Comparison of ENCODE assay signal across 9 cellular contexts in the genomic region with DNA sequence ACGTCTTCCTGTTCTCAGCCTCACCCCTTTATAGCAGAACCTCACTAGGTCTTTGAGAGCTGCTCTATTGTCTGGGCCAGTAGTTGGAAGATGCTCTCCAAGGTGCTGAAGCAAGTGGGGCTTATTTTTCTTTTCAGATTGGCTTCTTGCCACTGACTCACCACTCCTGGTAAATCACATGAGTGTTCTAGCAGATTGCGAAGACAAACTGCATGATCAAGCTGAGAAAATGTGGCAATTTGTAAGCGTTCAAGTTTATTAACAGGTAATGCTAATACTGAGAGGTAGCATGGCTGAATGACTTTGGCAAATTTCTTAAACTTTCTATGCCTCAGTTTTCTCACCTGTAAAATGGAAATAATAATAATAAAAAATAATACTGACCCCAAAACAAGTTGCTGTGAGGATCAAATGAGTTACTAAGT. TPM values are rescaled to one million over a fixed set of nuclear protein-coding genes. Genes with fewer than 3 reads are reported as not detected.
DNase-seq lines count a peak whose midpoint lies in the region; ATAC-seq and TF ChIP-seq lines count a peak whose summit lies in the region.
"Had no signal": no experiment of that assay in that cellular context is flagged by ENCODE, and none has a peak within 500 bp of the region (broad histone marks: within the 10 kb centered on the region; RNA-seq: fewer than 3 reads in every experiment).

No MANE protein-coding gene starts in this region.

- no peaks in the 10 kb centered on the region for H3K4me1 Mint-ChIP-seq in activated T-cell treated with anti-CD3 and anti-CD28 coated beads, Interleukin-2, amount 50 U/mL, for 24 hours (ENCODE audit: low read depth)
- no peaks in the 10 kb centered on the region for H3K4me1 Mint-ChIP-seq in stimulated activated memory B cell treated with anti-CD40 and anti-IgM and Interleukin-4, amounts not matched to agents 10 μg/mL and 1 μg/mL and 100 μg/mL, for 72 hours
- H3K4me1 Mint-ChIP-seq: CD8-positive, alpha-beta memory T cell had no signal

- no peak overlapping the region for H3K27ac Mint-ChIP-seq in activated T-cell treated with anti-CD3 and anti-CD28 coated beads, Interleukin-2, amount 50 U/mL, for 24 hours
- no peak overlapping the region for H3K27ac Mint-ChIP-seq in stimulated activated memory B cell treated with anti-CD40 and anti-IgM and Interleukin-4, amounts not matched to agents 10 μg/mL and 1 μg/mL and 100 μg/mL, for 72 hours
- H3K27ac Mint-ChIP-seq: CD8-positive, alpha-beta memory T cell had no signal

- no peak overlapping the region for H3K4me3 ChIP-seq in retinal pigment epithelial cell (ENCODE audit: low read length)
- H3K4me3 ChIP-seq in dorsolateral prefrontal cortex, result no peak overlapping the region

- DNase-seq in activated T-cell treated with anti-CD3 and anti-CD28 coated beads for 24 hours (ENCODE audit: low read depth), result peak; percentile 20
- no peak for DNase-seq in activated T-cell treated with anti-CD3 and anti-CD28 coated beads, Interleukin-2, amount 50 U/mL, for 24 hours
- DNase-seq in epithelial cell of prostate (ENCODE audit: low read depth, low spot score), result peak; percentile 77
- DNase-seq in retinal pigment epithelial cell (ENCODE audit: low read depth), result peak; percentile 82
- no peak for DNase-seq in dorsolateral prefrontal cortex
- no peak for DNase-seq in NCI-H146 treated with DMSO at 0.1 percent for 48 hours (lab: John Stamatoyannopoulos, UW; ENCODE audit: unreplicated experiment)

- intact Hi-C loops in dorsolateral prefrontal cortex (cut with DNase I), result no loop called here

- H3K36me3 Mint-ChIP-seq in activated T-cell treated with anti-CD3 and anti-CD28 coated beads, Interleukin-2, amount 50 U/mL, for 24 hours (ENCODE audit: low read depth), result no peaks in the 10 kb centered on the region
- H3K36me3 Mint-ChIP-seq in stimulated activated memory B cell treated with anti-CD40 and anti-IgM and Interleukin-4, amounts not matched to agents 10 μg/mL and 1 μg/mL and 100 μg/mL, for 72 hours, result no peaks in the 10 kb centered on the region
- H3K36me3 Mint-ChIP-seq: CD8-positive, alpha-beta memory T cell had no signal

- no peak overlapping the region for H3K4me3 Mint-ChIP-seq in activated T-cell treated with anti-CD3 and anti-CD28 coated beads, Interleukin-2, amount 50 U/mL, for 24 hours
- no peak overlapping the region for H3K4me3 Mint-ChIP-seq in stimulated activated memory B cell treated with anti-CD40 and anti-IgM and Interleukin-4, amounts not matched to agents 10 μg/mL and 1 μg/mL and 100 μg/mL, for 72 hours
- H3K4me3 Mint-ChIP-seq: CD8-positive, alpha-beta memory T cell had no signal

- H3K27me3 ChIP-seq in dorsolateral prefrontal cortex, result peaks cover 0 to 11% (median 0%) of the 10 kb centered on the region in 45 donors

- TF ChIP-seq CTCF in retinal pigment epithelial cell (conservative IDR thresholded peaks at IDR 0.05; ENCODE audit: low read depth, low read length), result no peak
- TF ChIP-seq CTCF in dorsolateral prefrontal cortex (IDR thresholded peaks at IDR 0.05 in 54 of 56, conservative IDR thresholded peaks at IDR 0.05 in 2 of 56; ENCODE audit: low read depth in 1 of 56, partially characterized antibody in 56 of 56), result no peak

- peaks cover 70% of the 10 kb centered on the region for H3K27me3 Mint-ChIP-seq in activated T-cell treated with anti-CD3 and anti-CD28 coated beads, Interleukin-2, amount 50 U/mL, for 24 hours
- peaks cover 64% of the 10 kb centered on the region for H3K27me3 Mint-ChIP-seq in stimulated activated memory B cell treated with anti-CD40 and anti-IgM and Interleukin-4, amounts not matched to agents 10 μg/mL and 1 μg/mL and 100 μg/mL, for 72 hours

- no peak for ATAC-seq in stimulated activated memory B cell treated with anti-CD40 and anti-IgM and Interleukin-4, amounts not matched to agents 10 μg/mL and 1 μg/mL and 100 μg/mL, for 72 hours

- H3K27ac ChIP-seq in epithelial cell of prostate, result no peak overlapping the region
- no peak overlapping the region for H3K27ac ChIP-seq in dorsolateral prefrontal cortex

- H3K9me3 Mint-ChIP-seq in activated T-cell treated with anti-CD3 and anti-CD28 coated beads, Interleukin-2, amount 50 U/mL, for 24 hours, result no peaks in the 10 kb centered on the region
- no peaks in the 10 kb centered on the region for H3K9me3 Mint-ChIP-seq in stimulated activated memory B cell treated with anti-CD40 and anti-IgM and Interleukin-4, amounts not matched to agents 10 μg/mL and 1 μg/mL and 100 μg/mL, for 72 hours

TF ChIP-seq in PFSK-1, 5 proteins besides CTCF, POLR2A, EP300 and RAD21:
- TF ChIP-seq TAF1 (IDR thresholded peaks at IDR 0.05; ENCODE audit: borderline replicate concordance, insufficient read depth, low read length), result no peak
- TF ChIP-seq REST (IDR thresholded peaks at IDR 0.05; ENCODE audit: insufficient read depth in 1 of 2, low read depth in 2 of 2, low read length in 2 of 2), result peak; percentile 94 to 99

RNA-seq across cellular contexts. Expression of gene CACNG2, which starts 59.2 kb away (rescaled TPM):
- not detected for polyA plus RNA-seq in PFSK-1 (2012; ENCODE audit: insufficient read length, low read depth)
- total RNA-seq in dorsolateral prefrontal cortex, result 10 to 100 TPM in 119 of 120 experiments, 1 to 10 TPM in 1; 6.0 to 35.7 (median 24.8) TPM
- total RNA-seq: CD8-positive, alpha-beta memory T cell had no signal
- polyA plus RNA-seq: CD8-positive, alpha-beta memory T cell had no signal

Comparison
In these comparisons a context has a peak if more than half of its experiments do, and no peak if none do; other contexts are left out.
1. DNase-seq: peak in activated T-cell treated with anti-CD3 and anti-CD28 coated beads for 24 hours (single experiment), epithelial cell of prostate (single experiment) and retinal pigment epithelial cell (single experiment); none in activated T-cell treated with anti-CD3 and anti-CD28 coated beads, Interleukin-2, amount 50 U/mL, for 24 hours (single experiment), dorsolateral prefrontal cortex (0 of 10) and NCI-H146 treated with DMSO at 0.1 percent for 48 hours (single experiment).